ENCODE assay signal across 18 cellular contexts in genomic region chr6:168631589-168631988, GRCh38.
DNase-seq lines count a peak whose midpoint lies in the region; ATAC-seq, FAIRE-seq and TF ChIP-seq lines count a peak whose summit lies in the region.
"Had no signal": no experiment of that assay in that cellular context is flagged by ENCODE, and none has a peak within 500 bp of the region (broad histone marks: within the 10 kb centered on the region; RNA-seq: fewer than 3 reads in every experiment).

No MANE protein-coding gene starts in this region.

- peak; percentile 37 for DNase-seq in bronchial epithelial cell (ENCODE audit: low read depth)
- peak; percentile 81 for DNase-seq in left kidney (ENCODE audit: low read depth, low spot score)
- DNase-seq in renal cortical epithelial cell (ENCODE audit: low read depth) = peak; percentile 28
- no peak for DNase-seq in lower lobe of right lung
- no peak for DNase-seq in activated gamma-delta T cell (lab: John Stamatoyannopoulos, UW)
- DNase-seq: C1 segment of cervical spinal cord; Calu3; CD4-positive, alpha-beta T cell; DMS 273 treated with DMSO at 0.1 percent for 48 hours; DMS79; GOT3 had no signal

- TF ChIP-seq RAD21 in Ishikawa (IDR thresholded peaks at IDR 0.05; ENCODE audit: low read depth) = no peak

- FAIRE-seq in bronchial epithelial cell (lab: Jason Lieb, UNC) = peak; percentile 72
- FAIRE-seq: A204.1, GM12878, GM18507, HTR-8/SVneo had no signal

- H3K36me3 ChIP-seq in bronchial epithelial cell (ENCODE audit: control insufficient read depth, insufficient read depth, low read length) (no peaks in the 10 kb centered on the region), lower lobe of right lung (no peaks in the 10 kb centered on the region)
- H3K36me3 ChIP-seq: HAP-1 had no signal

- intact Hi-C loops in lower lobe of right lung (cut with DNase I) = no loop called here

- no peaks in the 10 kb centered on the region for H3K4me1 ChIP-seq in lower lobe of right lung
- H3K4me1 ChIP-seq: HAP-1 had no signal

- no peaks in the 10 kb centered on the region for H3K27me3 ChIP-seq in bronchial epithelial cell (ENCODE audit: control insufficient read depth, insufficient read depth, low read length)
- peaks cover 4% of the 10 kb centered on the region for H3K27me3 ChIP-seq in lower lobe of right lung (ENCODE audit: low read depth)

- no peak overlapping the region for H3K27ac ChIP-seq in lower lobe of right lung

- TF ChIP-seq EP300 in Ishikawa (IDR thresholded peaks at IDR 0.05; ENCODE audit: borderline replicate concordance) = peak; percentile 41; the same call in 1 of the 2 replicates

- no peak for ATAC-seq in lower lobe of right lung
- ATAC-seq in GM21737 (IDR thresholded peaks at IDR 0.05; ENCODE audit: unreplicated experiment) = no peak
- ATAC-seq: GM12878 had no signal

- no peak for TF ChIP-seq CTCF in bronchial epithelial cell (IDR thresholded peaks at IDR 0.05; ENCODE audit: insufficient read depth, low read length, severe bottlenecking)
- TF ChIP-seq CTCF in lower lobe of right lung (IDR thresholded peaks at IDR 0.05) = no peak

- no peaks in the 10 kb centered on the region for H3K9me3 ChIP-seq in lower lobe of right lung
- H3K9me3 ChIP-seq: HAP-1 had no signal

- no peak overlapping the region for H3K4me3 ChIP-seq in bronchial epithelial cell (ENCODE audit: low read depth, low read length)
- no peak overlapping the region for H3K4me3 ChIP-seq in lower lobe of right lung
- H3K4me3 ChIP-seq: GM12878, HAP-1 had no signal

TF ChIP-seq in Ishikawa, 13 proteins besides CTCF, POLR2A, EP300 and RAD21:
- TF ChIP-seq YY1 (IDR thresholded peaks at IDR 0.05; ENCODE audit: low read depth) = no peak
- TF ChIP-seq TCF12 (IDR thresholded peaks at IDR 0.05; ENCODE audit: low read depth) = peak; percentile 43; the same call in 1 of the 2 replicates
- no peak for TF ChIP-seq ZBTB7A (IDR thresholded peaks at IDR 0.05; ENCODE audit: low read depth)
- TF ChIP-seq TEAD4 (IDR thresholded peaks at IDR 0.05) = peak; percentile 60
- no peak for TF ChIP-seq TAF1 (IDR thresholded peaks at IDR 0.05; ENCODE audit: low read depth)
- peak; percentile 88 for TF ChIP-seq MAX (IDR thresholded peaks at IDR 0.05)
TF ChIP-seq in Ishikawa: peak in this region for 3.

Comparison
In these comparisons a context has a peak if more than half of its experiments do, and no peak if none do; other contexts are left out.
1. DNase-seq: peak in bronchial epithelial cell (single experiment), left kidney (single experiment) and renal cortical epithelial cell (single experiment); none in lower lobe of right lung (single experiment) and activated gamma-delta T cell (single experiment).